ENCODE assay signal across 21 cellular contexts in the genomic region with DNA sequence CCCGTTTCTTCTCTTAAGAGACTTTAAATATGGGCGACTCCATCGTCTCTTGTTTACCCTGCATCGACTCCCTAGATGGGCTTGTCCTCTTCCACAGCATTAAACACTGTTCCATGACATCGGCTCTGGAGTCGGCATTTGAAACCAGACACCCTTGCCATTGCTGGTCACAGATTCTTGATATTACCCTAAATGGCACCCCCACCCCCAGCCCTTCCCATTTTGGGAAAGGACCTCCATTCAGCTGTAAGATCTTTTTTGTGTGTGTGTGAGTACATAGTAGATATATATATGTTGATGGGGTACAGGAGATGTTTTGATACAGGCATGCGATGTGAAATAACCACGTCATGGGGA. TPM values are rescaled to one million over a fixed set of nuclear protein-coding genes. Genes with fewer than 3 reads are reported as not detected.
DNase-seq lines count a peak whose midpoint lies in the region; ATAC-seq and TF ChIP-seq lines count a peak whose summit lies in the region.
"Had no signal": no experiment of that assay in that cellular context is flagged by ENCODE, and none has a peak within 500 bp of the region (broad histone marks: within the 10 kb centered on the region; RNA-seq: fewer than 3 reads in every experiment).

No MANE protein-coding gene starts in this region.

- H3K27me3 ChIP-seq in heart left ventricle = no peaks in the 10 kb centered on the region
- no peaks in the 10 kb centered on the region for H3K27me3 ChIP-seq in gastroesophageal sphincter
- H3K27me3 ChIP-seq in psoas muscle (ENCODE audit: insufficient read depth in 3 of 3, low read length in 2 of 3) = peaks cover 0 to 7% (median 0%) of the 10 kb centered on the region in 3 donors
- no peaks in the 10 kb centered on the region for H3K27me3 ChIP-seq in vagina

- H3K9me3 ChIP-seq in heart left ventricle (peaks cover 0 to under 1% (median 0%) of the 10 kb centered on the region in 12 donors), gastroesophageal sphincter (no peaks in the 10 kb centered on the region), psoas muscle (no peaks in the 10 kb centered on the region), vagina (no peaks in the 10 kb centered on the region)

- H3K27ac ChIP-seq in heart left ventricle = peak overlapping the region; percentile 46 to 97 (median 86)
- peak overlapping the region in 3 of 4 donors; percentile 58 to 68 (median 66) for H3K27ac ChIP-seq in gastroesophageal sphincter
- H3K27ac ChIP-seq in psoas muscle = peak overlapping the region; percentile 71
- H3K27ac ChIP-seq in vagina = no peak overlapping the region
- H3K27ac ChIP-seq: brain microvascular endothelial cell had no signal

- WGBS in heart left ventricle, 4 donors = 88 to 91% (median 90%) methylated on average over 8 of the region's 8 CpGs
- 79 to 81% methylated on average over 8 of the region's 8 CpGs for WGBS in gastroesophageal sphincter (ENCODE audit: low coverage in 1 of 2), 2 donors
- WGBS in psoas muscle, 3 donors = 54 to 63% (median 57%) methylated on average over 8 of the region's 8 CpGs

- H3K4me3 ChIP-seq in heart left ventricle (no peak overlapping the region), gastroesophageal sphincter (no peak overlapping the region), psoas muscle (no peak overlapping the region), vagina (no peak overlapping the region)

- peak in 1 of 5 donors; percentile 16 for DNase-seq in heart left ventricle
- no peak for DNase-seq in Right ventricle myocardium superior
- no peak for DNase-seq in psoas muscle
- DNase-seq in vagina (ENCODE audit: extremely low spot score in 2 of 2) = peak; percentile 9 to 58
- no peak for DNase-seq in activated CD4-positive, CD25-positive, alpha-beta regulatory T cell treated with anti-CD3 and anti-CD28 coated beads, Interleukin-2, amount 50 U/mL, for 72 hours
- no peak for DNase-seq in NCI-H1048 (lab: John Stamatoyannopoulos, UW)
- DNase-seq: activated gamma-delta T cell treated with Interleukin-2 at 50 U/mL for 16 hours; brain microvascular endothelial cell; CD4-positive, alpha-beta T cell; cortex of kidney; hypothalamus; IMR-90; natural killer cell; NCI-H1436 treated with DMSO at 0.1 percent for 48 hours; NCI-H2171; NCI-H526 treated with DMSO at 0.1 percent for 48 hours; SHP77; stimulated activated CD4-positive, alpha-beta T cell treated with anti-CD3 and anti-CD28 coated beads, Interleukin-4, amount 100 ng/mL, for 24 hours had no signal

- H3K36me3 ChIP-seq in heart left ventricle = no peaks in the 10 kb centered on the region
- no peaks in the 10 kb centered on the region for H3K36me3 ChIP-seq in gastroesophageal sphincter
- no peaks in the 10 kb centered on the region for H3K36me3 ChIP-seq in psoas muscle (ENCODE audit: insufficient read depth in 1 of 2, low read depth in 1 of 2)
- no peaks in the 10 kb centered on the region for H3K36me3 ChIP-seq in vagina
- H3K36me3 ChIP-seq: brain microvascular endothelial cell had no signal

- TF ChIP-seq EP300 in gastroesophageal sphincter (IDR thresholded peaks at IDR 0.05) = no peak

- no peak for TF ChIP-seq CTCF in heart left ventricle (IDR thresholded peaks at IDR 0.05)
- TF ChIP-seq CTCF in gastroesophageal sphincter (IDR thresholded peaks at IDR 0.05) = no peak
- TF ChIP-seq CTCF in psoas muscle (IDR thresholded peaks at IDR 0.05) = no peak
- TF ChIP-seq CTCF in vagina (IDR thresholded peaks at IDR 0.05) = no peak

- ATAC-seq in heart left ventricle (no peak), Right ventricle myocardium superior (ENCODE audit: poor library complexity) (no peak), gastroesophageal sphincter (no peak), psoas muscle (no peak), HG03521 (IDR thresholded peaks at IDR 0.05; ENCODE audit: unreplicated experiment) (no peak)
- ATAC-seq: natural killer cell; stimulated activated naive CD8-positive, alpha-beta T cell treated with anti-CD3 and anti-CD28 coated beads, Interleukin-15, amount 100 ng/mL, for 72 hours had no signal

- no peak for TF ChIP-seq POLR2A in heart left ventricle (IDR thresholded peaks at IDR 0.05)
- TF ChIP-seq POLR2A in gastroesophageal sphincter (IDR thresholded peaks at IDR 0.05) = no peak
- TF ChIP-seq POLR2A in vagina (IDR thresholded peaks at IDR 0.05) = no peak

- intact Hi-C loops in heart left ventricle (cut with DNase I) (loop anchor here in 6 of 10 donors (2.0 to 5.0 kb wide), 5 partner anchors 77 to 92 kb away; no protein-coding TSS in a partner anchor), Right ventricle myocardium superior (cut with DNase I) (no loop called here), psoas muscle (cut with DNase I) (no loop called here), vagina (cut with DNase I) (loop anchor here (10.0 kb wide), 1 partner anchor 49 kb away; no protein-coding TSS in a partner anchor)

- H3K4me1 ChIP-seq in heart left ventricle = peaks cover 0 to 51% (median 24%) of the 10 kb centered on the region in 12 donors
- peaks cover 0 to 24% (median 9%) of the 10 kb centered on the region in 3 donors for H3K4me1 ChIP-seq in gastroesophageal sphincter
- no peaks in the 10 kb centered on the region for H3K4me1 ChIP-seq in psoas muscle
- H3K4me1 ChIP-seq in vagina = peaks cover 15% of the 10 kb centered on the region

RNA-seq across cellular contexts. Expression of a gene that starts 51.1 kb away (rescaled TPM):
- 10 to 100 TPM in 2 of 9 donors, 1 to 10 TPM in 7; 3.3 to 22.7 (median 8.4) TPM for total RNA-seq in heart left ventricle
- polyA plus RNA-seq in heart left ventricle = 1 to 10 TPM; 1.1 to 6.9 TPM
- 5.3 TPM for total RNA-seq in Right ventricle myocardium superior
- 10 to 100 TPM; 40.2 to 80.9 (median 56.0) TPM for total RNA-seq in gastroesophageal sphincter
- total RNA-seq in psoas muscle = 1 to 10 TPM; 2.5 to 5.3 (median 3.0) TPM
- 1 to 10 TPM in 1 of 3 donors, under 1 TPM in 2; 0.58 to 2.5 (median 0.77) TPM for polyA plus RNA-seq in psoas muscle
- 30.9 TPM for total RNA-seq in vagina

Comparison
In these comparisons a context has a peak if more than half of its experiments do, and no peak if none do; other contexts are left out.
1. intact Hi-C loops: an anchor here in heart left ventricle (2.0 to 5.0 kb wide) and vagina (10.0 kb wide); none called in Right ventricle myocardium superior and psoas muscle.
2. DNase-seq: peak in vagina (2 of 2); none in Right ventricle myocardium superior (single experiment), psoas muscle (0 of 2), activated CD4-positive, CD25-positive, alpha-beta regulatory T cell treated with anti-CD3 and anti-CD28 coated beads, Interleukin-2, amount 50 U/mL, for 72 hours (single experiment) and NCI-H1048 (single experiment).